ENCODE assay signal across 1 cellular context in genomic region chr17:81727324-81728031, GRCh38.
A peak's percentile ranks its signal among the peaks of the same experiment; 100 is the strongest.
TF ChIP-seq lines count a peak whose summit lies in the region.

No MANE protein-coding gene starts in this region.

TF ChIP-seq in HepG2, 621 proteins besides CTCF, POLR2A, EP300 and RAD21 (continued from another document and continues in another):
- no peak; the same call in 1 of the 2 replicates for TF ChIP-seq MNT (IDR thresholded peaks at IDR 0.05)
- peak; percentile 75; the same call in 1 of the 2 replicates for TF ChIP-seq CC2D1A (CRISPR knock-in tag; IDR thresholded peaks at IDR 0.05)
- TF ChIP-seq DNMT3B (CRISPR knock-in tag; conservative IDR thresholded peaks at IDR 0.05), result peak; percentile 98
- peak; percentile 61; the same call in 1 of the 2 replicates for TF ChIP-seq ZNF790 (CRISPR knock-in tag; IDR thresholded peaks at IDR 0.05; ENCODE audit: borderline replicate concordance)
- TF ChIP-seq ZNF556 (CRISPR knock-in tag; IDR thresholded peaks at IDR 0.05; ENCODE audit: borderline replicate concordance), result peak; percentile 97
- TF ChIP-seq ARHGAP35 (CRISPR knock-in tag; IDR thresholded peaks at IDR 0.05; ENCODE audit: borderline replicate concordance), result peak; percentile 98
- no peak; the same call in 1 of the 2 replicates for TF ChIP-seq PREB (CRISPR knock-in tag; IDR thresholded peaks at IDR 0.05)
- TF ChIP-seq HIC2 (CRISPR knock-in tag; IDR thresholded peaks at IDR 0.05; ENCODE audit: low read depth), result peak; percentile 88
- TF ChIP-seq ZNF567 (CRISPR knock-in tag; IDR thresholded peaks at IDR 0.05; ENCODE audit: borderline replicate concordance), result peak; percentile 97
- TF ChIP-seq XBP1 (CRISPR knock-in tag; IDR thresholded peaks at IDR 0.05), result peak; percentile 90; the same call in 1 of the 2 replicates
- TF ChIP-seq ATF4 (CRISPR knock-in tag; IDR thresholded peaks at IDR 0.05), result peak in 1 of 2 experiments; percentile 89; a peak in 2 of 4 replicates
- no peak for TF ChIP-seq BCLAF1 (IDR thresholded peaks at IDR 0.05)
- TF ChIP-seq CCDC6 (CRISPR knock-in tag; IDR thresholded peaks at IDR 0.05), result peak; percentile 99
- TF ChIP-seq KAT2B (IDR thresholded peaks at IDR 0.05; ENCODE audit: borderline replicate concordance, low read depth, low read length), result no peak
- no peak for TF ChIP-seq FOXP1 (IDR thresholded peaks at IDR 0.05)
- TF ChIP-seq FOXP1 (CRISPR knock-in tag; IDR thresholded peaks at IDR 0.05), result peak; percentile 19; the same call in 1 of the 2 replicates
- TF ChIP-seq ETV6 (CRISPR knock-in tag; conservative IDR thresholded peaks at IDR 0.05), result peak; percentile 94
- TF ChIP-seq HNRNPLL (IDR thresholded peaks at IDR 0.05; ENCODE audit: low read depth, low read length, poor library complexity, severe bottlenecking), result peak; percentile 90
- TF ChIP-seq JARID2 (CRISPR knock-in tag; IDR thresholded peaks at IDR 0.05; ENCODE audit: insufficient replicate concordance), result peak; percentile 93
- TF ChIP-seq PAX8 (CRISPR knock-in tag; IDR thresholded peaks at IDR 0.05; ENCODE audit: borderline replicate concordance), result peak; percentile 97
- TF ChIP-seq EZH2 (conservative IDR thresholded peaks at IDR 0.05; ENCODE audit: low read depth, low read length), result no peak
- peak; percentile 98 for TF ChIP-seq ZNF704 (CRISPR knock-in tag; IDR thresholded peaks at IDR 0.05; ENCODE audit: borderline replicate concordance)
- TF ChIP-seq SRSF4 (IDR thresholded peaks at IDR 0.05; ENCODE audit: low read depth, low read length, poor library complexity, severe bottlenecking), result no peak
- TF ChIP-seq ZNF430 (CRISPR knock-in tag; IDR thresholded peaks at IDR 0.05), result peak; percentile 98
- TF ChIP-seq ZNF543 (CRISPR knock-in tag; IDR thresholded peaks at IDR 0.05), result peak; percentile 96; the same call in 1 of the 2 replicates
- 0 out of 2 replicates have a peak, but pooled peaks have one; percentile 46 for TF ChIP-seq CSRNP1 (CRISPR knock-in tag; IDR thresholded peaks at IDR 0.05)
- peak; percentile 80 for TF ChIP-seq ZBTB21 (CRISPR knock-in tag; IDR thresholded peaks at IDR 0.05)
- 0 out of 2 replicates have a peak, but pooled peaks have one; percentile 74 for TF ChIP-seq SIX4 (CRISPR knock-in tag; IDR thresholded peaks at IDR 0.05)
- TF ChIP-seq ZNF280B (CRISPR knock-in tag; IDR thresholded peaks at IDR 0.05; ENCODE audit: borderline replicate concordance), result peak; percentile 100
- peak; percentile 82; the same call in 1 of the 2 replicates for TF ChIP-seq ZMYM4 (CRISPR knock-in tag; IDR thresholded peaks at IDR 0.05)
- no peak for TF ChIP-seq SUZ12 (IDR thresholded peaks at IDR 0.05; ENCODE audit: low read depth, low read length)
- peak; percentile 98 for TF ChIP-seq ZNF251 (CRISPR knock-in tag; IDR thresholded peaks at IDR 0.05)
- TF ChIP-seq HDAC6 (IDR thresholded peaks at IDR 0.05; ENCODE audit: low read depth, low read length), result no peak
- TF ChIP-seq ZFX (CRISPR knock-in tag; IDR thresholded peaks at IDR 0.05; ENCODE audit: low read depth), result peak; percentile 96
- no peak for TF ChIP-seq TBP (CRISPR knock-in tag; IDR thresholded peaks at IDR 0.05)
- TF ChIP-seq PAF1 (CRISPR knock-in tag; IDR thresholded peaks at IDR 0.05), result 0 out of 2 replicates have a peak, but pooled peaks have one; percentile 46
- TF ChIP-seq GZF1 (CRISPR knock-in tag; IDR thresholded peaks at IDR 0.05), result peak; percentile 95
- peak; percentile 94 for TF ChIP-seq ZNF770 (CRISPR knock-in tag; IDR thresholded peaks at IDR 0.05)
- TF ChIP-seq THAP9 (CRISPR knock-in tag; IDR thresholded peaks at IDR 0.05; ENCODE audit: borderline replicate concordance), result peak; percentile 98
- no peak for TF ChIP-seq HNRNPUL1 (IDR thresholded peaks at IDR 0.05; ENCODE audit: low read depth, low read length)
- TF ChIP-seq THRA (CRISPR knock-in tag; IDR thresholded peaks at IDR 0.05; ENCODE audit: borderline replicate concordance), result peak; percentile 89
